In genomic region chr12:7934153-7934552, GRCh38 we compare ENCODE assay signal across 10 cellular contexts. TPM values are rescaled to one million over a fixed set of nuclear protein-coding genes. Genes with fewer than 3 reads are reported as not detected.
A peak's percentile ranks its signal among the peaks of the same experiment; 100 is the strongest.
DNase-seq lines count a peak whose midpoint lies in the region; ATAC-seq, FAIRE-seq and TF ChIP-seq lines count a peak whose summit lies in the region.
"Had no signal": no experiment of that assay in that cellular context is flagged by ENCODE, and none has a peak within 500 bp of the region (broad histone marks: within the 10 kb centered on the region; RNA-seq: fewer than 3 reads in every experiment).

No MANE protein-coding gene starts in this region.

- TF ChIP-seq EP300 in A549 (IDR thresholded peaks at IDR 0.05): no peak

- peaks cover 66% of the 10 kb centered on the region for H3K79me2 ChIP-seq in GM23248 (ENCODE audit: insufficient read depth)

- POLR2A ChIA-PET in A549 (lab: Yijun Ruan, JAX): interaction anchor here (1.5 to 1.9 kb wide), 3 partner anchors 26 to 61 kb away, joined by 4 to 15 read pairs (median 8); no protein-coding TSS in a partner anchor

- H3K9me3 ChIP-seq in A549 (no peaks in the 10 kb centered on the region), GM23248 (ENCODE audit: low read depth) (no peaks in the 10 kb centered on the region), mucosa of rectum (ENCODE audit: control insufficient read depth in 2 of 2, low read length in 2 of 2) (no peaks in the 10 kb centered on the region)

- TF ChIP-seq POLR2A in A549 (IDR thresholded peaks at IDR 0.05; ENCODE audit: low read length): no peak

- TF ChIP-seq RAD21 in A549 (conservative IDR thresholded peaks at IDR 0.05 in 1 of 2, IDR thresholded peaks at IDR 0.05 in 1 of 2): no peak

- peak overlapping the region in 1 of 2 experiments; percentile 49; a peak in 3 of 6 replicates for H3K27ac ChIP-seq in A549
- H3K27ac ChIP-seq in GM23248: peak overlapping the region; percentile 85
- H3K27ac ChIP-seq in mucosa of rectum (ENCODE audit: low read depth in 2 of 2, low read length in 2 of 2): peak overlapping the region in 1 of 2 donors; percentile 43

- in situ Hi-C loops in GM23248 (cut with MboI): no loop called here

- H3K4me3 ChIP-seq in A549: peak overlapping the region; percentile 51; the same call in 1 of the 3 replicates
- peak overlapping the region; percentile 100 for H3K4me3 ChIP-seq in GM23248
- peak overlapping the region; percentile 48 to 75 for H3K4me3 ChIP-seq in mucosa of rectum (ENCODE audit: low read length in 2 of 2)

- H3K4me2 ChIP-seq in A549: peak overlapping the region; percentile 74
- peak overlapping the region; percentile 100 for H3K4me2 ChIP-seq in GM23248 (ENCODE audit: unreplicated experiment)

- peaks cover 23% of the 10 kb centered on the region for H3F3A ChIP-seq in GM23248 (ENCODE audit: insufficient read depth)

- H3K36me3 ChIP-seq in GM23248 (ENCODE audit: low read depth) (peaks cover 43% of the 10 kb centered on the region), mucosa of rectum (ENCODE audit: control insufficient read depth in 2 of 2, insufficient read depth in 2 of 2, low read length in 2 of 2) (peaks cover 0 to 5% of the 10 kb centered on the region in 2 donors)

- H3K27me3 ChIP-seq in GM23248 (replicated peaks; ENCODE audit: insufficient read depth) (no peaks in the 10 kb centered on the region), mucosa of rectum (ENCODE audit: control insufficient read depth in 2 of 2, insufficient read depth in 2 of 2, low read length in 2 of 2) (no peaks in the 10 kb centered on the region)

- peaks cover 15% of the 10 kb centered on the region for H3K4me1 ChIP-seq in A549
- H3K4me1 ChIP-seq in GM23248 (ENCODE audit: insufficient read depth): peaks cover 14% of the 10 kb centered on the region
- peaks cover 5 to 6% of the 10 kb centered on the region in 2 donors for H3K4me1 ChIP-seq in mucosa of rectum (ENCODE audit: control insufficient read depth in 2 of 2, insufficient read depth in 2 of 2, low read length in 2 of 2)

- WGBS in A549 (ENCODE audit: missing lambda C conversion rate): 91% methylated on average over 7 of the region's 7 CpGs
- 3 to 5% methylated on average over 7 of the region's 7 CpGs for WGBS in GM23248 (ENCODE audit: low coverage in 1 of 2, low lambda C conversion rate in 2 of 2, missing lambda C conversion rate in 2 of 2), 2 experiments

- CTCF ChIA-PET in A549 (lab: Yijun Ruan, JAX): interaction anchor here (0.5 to 5.8 kb wide), 28 partner anchors 11 to 175 kb away, joined by 3 to 66 read pairs (median 6); no protein-coding TSS in a partner anchor

- H2AFZ ChIP-seq in GM23248: no peak overlapping the region

- no peak for FAIRE-seq in A549 (lab: Jason Lieb, UNC)

- H3K9me2 ChIP-seq in GM23248 (ENCODE audit: insufficient read depth): no peaks in the 10 kb centered on the region

- no peak for ATAC-seq in A549
- no peak for ATAC-seq in GM18907 (IDR thresholded peaks at IDR 0.05; ENCODE audit: unreplicated experiment)

- H4K20me1 ChIP-seq in GM23248 (ENCODE audit: insufficient read depth): 0 out of 2 replicates have a peak, but pooled peaks cover 4% of the 10 kb centered on the region

- peak overlapping the region; percentile 96 for H3K9ac ChIP-seq in GM23248
- peak overlapping the region in 1 of 2 donors; percentile 60 for H3K9ac ChIP-seq in mucosa of rectum (ENCODE audit: low read depth in 1 of 2, low read length in 2 of 2)

- DNase-seq in A549 (ENCODE audit: low read depth in 1 of 2, low spot score in 1 of 2): no peak
- DNase-seq in GM23248: peak; percentile 36
- peak; percentile 22 for DNase-seq in dermis blood vessel endothelial cell
- DNase-seq in GM03348 (ENCODE audit: low spot score): no peak
- DNase-seq in NCI-H1694 (lab: John Stamatoyannopoulos, UW): no peak
- DNase-seq in stimulated activated CD4-positive, alpha-beta T cell treated with anti-CD3 and anti-CD28 coated beads, Interleukin-4, amount 100 ng/mL, for 1 hour: no peak
- DNase-seq: GF-D8, natural killer cell had no signal

- no peak for TF ChIP-seq CTCF in A549 (IDR thresholded peaks at IDR 0.05)

TF ChIP-seq in A549, 52 proteins besides CTCF, POLR2A, EP300 and RAD21:
- TF ChIP-seq NFE2L2 (conservative IDR thresholded peaks at IDR 0.05; ENCODE audit: low read length) (no peak), KDM1A (IDR thresholded peaks at IDR 0.05; ENCODE audit: low read depth) (no peak), POLR2AphosphoS2 (conservative IDR thresholded peaks at IDR 0.05; ENCODE audit: low read length) (no peak)

RNA-seq across cellular contexts. Expression of gene SLC2A3, which starts 1.8 kb away (rescaled TPM):
- polyA plus RNA-seq in A549 (2011; rRNA removed) (52.4 and 56.4 TPM in 2 replicates), A549 (2017; fragmentation: RNase III; extraction: RNeasy Plus Mini Kit Qiagen cat#74134 plus additional on column Dnase treatment) (7.8 to 13.3 TPM (median 8.7 TPM) in 3 replicates), GM23248 (2016; fragmentation: Nextera tagmentation; extraction: Ambion mirVana) (71.5 and 71.8 TPM in 2 replicates)
- polyA plus RNA-seq in A549 (2012; cell fraction: cytosol; rRNA removed): 8.3 and 11.1 TPM in 2 replicates
- polyA plus RNA-seq in A549 (2012; cell fraction: nucleus; rRNA removed): 15.0 and 23.3 TPM in 2 replicates
- 72.9 and 109 TPM in 2 replicates for polyA minus RNA-seq in A549 (2011; rRNA and poly(A)+ RNA removed)
- total RNA-seq in GM23248 (2014; rRNA removed; shearing (Covaris generic)): 72.5 and 73.7 TPM in 2 replicates
- 18.7 and 32.5 TPM in 2 replicates for total RNA-seq in dermis blood vessel endothelial cell

Comparison
In these comparisons a context has a peak if more than half of its experiments do, and no peak if none do; other contexts are left out.
1. DNase-seq: peak in GM23248 (single experiment) and dermis blood vessel endothelial cell (single experiment); none in A549 (0 of 2), GM03348 (single experiment), NCI-H1694 (single experiment) and stimulated activated CD4-positive, alpha-beta T cell treated with anti-CD3 and anti-CD28 coated beads, Interleukin-4, amount 100 ng/mL, for 1 hour (single experiment).
2. Peak in every context shown above with its lines, with median percentiles within 50 percentile points of each other: H3K4me3 ChIP-seq.